In the genomic region with DNA sequence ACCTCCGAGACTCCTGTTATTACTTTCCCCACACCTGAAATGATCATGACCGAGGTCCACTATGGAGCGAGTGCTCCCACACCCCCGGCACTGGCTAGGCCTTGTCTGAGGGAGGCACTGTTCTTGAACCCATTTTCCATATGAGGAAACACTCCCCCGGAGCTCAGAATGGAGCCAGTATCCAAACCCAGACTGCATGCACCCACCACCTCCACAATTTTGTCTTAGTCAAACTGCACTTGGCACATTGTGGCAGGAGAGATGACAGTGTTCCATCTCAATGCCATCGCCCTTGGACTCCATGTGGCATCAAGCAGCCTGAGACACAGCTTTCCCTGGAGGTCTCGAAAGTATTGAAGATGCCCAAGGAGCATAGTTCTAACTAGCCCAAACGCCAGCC, we compare ENCODE assay signal across 22 cellular contexts.
"Had no signal": no experiment of that assay in that cellular context is flagged by ENCODE, and none has a peak within 500 bp of the region (broad histone marks: within the 10 kb centered on the region; RNA-seq: fewer than 3 reads in every experiment).

No MANE protein-coding gene starts in this region.

- H3K9me3 ChIP-seq: gastrocnemius medialis, ovary, testis had no signal

- H3K36me3 Mint-ChIP-seq: stimulated activated effector memory CD8-positive, alpha-beta T cell treated with anti-CD3 and anti-CD28 coated beads, Interleukin-12 subunit alpha, Interleukin-12 subunit beta, amount 100 ng/mL, for 72 hours had no signal

- H3K4me3 Mint-ChIP-seq: naive thymus-derived CD4-positive, alpha-beta T cell; nephron progenitor cell; stimulated activated effector memory CD8-positive, alpha-beta T cell treated with anti-CD3 and anti-CD28 coated beads, Interleukin-12 subunit alpha, Interleukin-12 subunit beta, amount 100 ng/mL, for 72 hours; stimulated activated naive CD8-positive, alpha-beta T cell treated with anti-CD3 and anti-CD28 coated beads, Interleukin-15, Interleukin-2, amounts not matched to agents 100 ng/mL and 50 ng/mL, for 24 hours had no signal

- H3K27ac Mint-ChIP-seq: naive thymus-derived CD4-positive, alpha-beta T cell; nephron progenitor cell; stimulated activated effector memory CD8-positive, alpha-beta T cell treated with anti-CD3 and anti-CD28 coated beads, Interleukin-12 subunit alpha, Interleukin-12 subunit beta, amount 100 ng/mL, for 72 hours; stimulated activated naive CD8-positive, alpha-beta T cell treated with anti-CD3 and anti-CD28 coated beads, Interleukin-15, Interleukin-2, amounts not matched to agents 100 ng/mL and 50 ng/mL, for 24 hours had no signal

- H3K4me2 ChIP-seq: smooth muscle cell had no signal

- ATAC-seq: gastrocnemius medialis; left cardiac atrium; naive thymus-derived CD4-positive, alpha-beta T cell; right cardiac atrium; stimulated activated effector memory CD8-positive, alpha-beta T cell treated with anti-CD3 and anti-CD28 coated beads, Interleukin-12 subunit alpha, Interleukin-12 subunit beta, amount 100 ng/mL, for 72 hours; upper lobe of right lung had no signal

- DNase-seq: effector memory CD4-positive, alpha-beta T cell; gastrocnemius medialis; left cardiac atrium; left ventricle myocardium inferior; mesenchymal stem cell; naive thymus-derived CD4-positive, alpha-beta T cell; nephron progenitor cell; ovary; stimulated activated CD4-positive, alpha-beta T cell treated with anti-CD3 and anti-CD28 coated beads, Interleukin-4, amount 100 ng/mL, for 1 hour; stimulated activated CD8-positive, alpha-beta memory T cell treated with anti-CD3 and anti-CD28 coated beads, Interleukin-4, amount 100 ng/mL, for 48 hours; testis; upper lobe of right lung had no signal

- H3K9me3 Mint-ChIP-seq: stimulated activated effector memory CD8-positive, alpha-beta T cell treated with anti-CD3 and anti-CD28 coated beads, Interleukin-12 subunit alpha, Interleukin-12 subunit beta, amount 100 ng/mL, for 72 hours; stimulated activated naive CD8-positive, alpha-beta T cell treated with anti-CD3 and anti-CD28 coated beads, Interleukin-15, Interleukin-2, amounts not matched to agents 100 ng/mL and 50 ng/mL, for 24 hours had no signal

- H3K4me3 ChIP-seq: esophagus muscularis mucosa, gastrocnemius medialis, left ventricle myocardium inferior, lung, ovary, smooth muscle cell, testis, tibial nerve, upper lobe of right lung, vagina had no signal

- H3K4me1 ChIP-seq: tibial nerve, upper lobe of right lung, vagina had no signal

- H3K27ac ChIP-seq: epithelial cell of prostate, esophagus muscularis mucosa, gastrocnemius medialis, left ventricle myocardium inferior, ovary, tibial nerve, upper lobe of right lung, vagina had no signal

- H3K27me3 ChIP-seq: gastrocnemius medialis, ovary, testis, tibial nerve, upper lobe of right lung, vagina had no signal

- H3K27me3 Mint-ChIP-seq: progenitor cell of endocrine pancreas had no signal

- H3K36me3 ChIP-seq: esophagus muscularis mucosa, gastrocnemius medialis, left ventricle myocardium inferior, ovary, upper lobe of right lung, vagina had no signal
